10 cellular contexts compared by ENCODE assay signal in genomic region chr1:169460193-169460833, GRCh38. TPM values are rescaled to one million over a fixed set of nuclear protein-coding genes. Genes with fewer than 3 reads are reported as not detected.
DNase-seq lines count a peak whose midpoint lies in the region; ATAC-seq and TF ChIP-seq lines count a peak whose summit lies in the region.
"Had no signal": no experiment of that assay in that cellular context is flagged by ENCODE, and none has a peak within 500 bp of the region (broad histone marks: within the 10 kb centered on the region; RNA-seq: fewer than 3 reads in every experiment).

No MANE protein-coding gene starts in this region.

- no peaks in the 10 kb centered on the region for H3K9me3 ChIP-seq in prostate gland

- peaks cover 4% of the 10 kb centered on the region for H3K27me3 Mint-ChIP-seq in glutamatergic neuron (ENCODE audit: unreplicated experiment)

- intact Hi-C loops in prostate gland (cut with DNase I), result no loop called here

- H3K36me3 Mint-ChIP-seq in glutamatergic neuron (ENCODE audit: unreplicated experiment), result peaks cover 7% of the 10 kb centered on the region

- ATAC-seq in HG02852 (IDR thresholded peaks at IDR 0.05; ENCODE audit: unreplicated experiment) (no peak), GM18867 (IDR thresholded peaks at IDR 0.05; ENCODE audit: unreplicated experiment) (no peak)

- peak overlapping the region; percentile 52 for H3K4me3 Mint-ChIP-seq in glutamatergic neuron (ENCODE audit: unreplicated experiment)

- H3K27me3 ChIP-seq in prostate gland (replicated peaks; ENCODE audit: insufficient read depth), result no peaks in the 10 kb centered on the region

- H3K9me3 Mint-ChIP-seq in glutamatergic neuron (ENCODE audit: unreplicated experiment), result peaks cover 1% of the 10 kb centered on the region

- TF ChIP-seq POLR2A in prostate gland (IDR thresholded peaks at IDR 0.05), result no peak

- no peak overlapping the region for H3K27ac ChIP-seq in prostate gland

- H3K4me3 ChIP-seq in prostate gland, result peak overlapping the region; percentile 0 to 6

- H3K27ac Mint-ChIP-seq in glutamatergic neuron (ENCODE audit: unreplicated experiment), result no peak overlapping the region

- H3K4me1 Mint-ChIP-seq in glutamatergic neuron (ENCODE audit: low read depth, unreplicated experiment), result peaks cover 4% of the 10 kb centered on the region

- H3K36me3 ChIP-seq in prostate gland, result no peaks in the 10 kb centered on the region

- TF ChIP-seq CTCF in glutamatergic neuron (IDR thresholded peaks at IDR 0.05; ENCODE audit: partially characterized antibody, unreplicated experiment), result no peak
- TF ChIP-seq CTCF in prostate gland (IDR thresholded peaks at IDR 0.05), result no peak

- peak; percentile 36 for DNase-seq in EL
- DNase-seq in activated CD4-positive, alpha-beta T cell treated with anti-CD3 and anti-CD28 coated beads, Interleukin-2, amount 50 U/mL, for 48 hours, result peak; percentile 9 to 21
- DNase-seq in glutamatergic neuron, result no peak
- DNase-seq in prostate gland (ENCODE audit: low spot score), result no peak
- DNase-seq in epidermal melanocyte (ENCODE audit: insufficient read length, low spot score), result no peak
- no peak for DNase-seq in cerebellar nuclear complex (lab: John Stamatoyannopoulos, UW)
- DNase-seq: NCI-H2029 treated with DMSO at 0.1 percent for 48 hours had no signal

- 11% methylated on average over 35 of the region's 35 CpGs for WGBS in prostate gland

- no peaks in the 10 kb centered on the region for H3K4me1 ChIP-seq in prostate gland (replicated peaks)

RNA-seq across cellular contexts. Expression of gene SLC19A2, which starts 25.4 kb away (rescaled TPM):
- 12.8 TPM for total RNA-seq in glutamatergic neuron (ENCODE audit: unreplicated experiment)
- 10 to 100 TPM; 10.6 to 18.7 TPM for total RNA-seq in prostate gland

RNA-seq across cellular contexts. Expression of gene CCDC181, which starts 33.0 kb away (rescaled TPM):
- total RNA-seq in glutamatergic neuron (ENCODE audit: unreplicated experiment), result 1.1 TPM
- total RNA-seq in prostate gland, result 1 to 10 TPM in 1 of 2 donors, under 1 TPM in 1; 0.32 to 5.6 TPM
- total RNA-seq: dermis microvascular lymphatic vessel endothelial cell had no signal

Comparison
In these comparisons a context has a peak if more than half of its experiments do, and no peak if none do; other contexts are left out.
1. DNase-seq: peak in EL (single experiment) and activated CD4-positive, alpha-beta T cell treated with anti-CD3 and anti-CD28 coated beads, Interleukin-2, amount 50 U/mL, for 48 hours (2 of 2); none in glutamatergic neuron (single experiment), prostate gland (single experiment), epidermal melanocyte (single experiment) and cerebellar nuclear complex (0 of 2).